8 cellular contexts compared by ENCODE assay signal in the genomic region with DNA sequence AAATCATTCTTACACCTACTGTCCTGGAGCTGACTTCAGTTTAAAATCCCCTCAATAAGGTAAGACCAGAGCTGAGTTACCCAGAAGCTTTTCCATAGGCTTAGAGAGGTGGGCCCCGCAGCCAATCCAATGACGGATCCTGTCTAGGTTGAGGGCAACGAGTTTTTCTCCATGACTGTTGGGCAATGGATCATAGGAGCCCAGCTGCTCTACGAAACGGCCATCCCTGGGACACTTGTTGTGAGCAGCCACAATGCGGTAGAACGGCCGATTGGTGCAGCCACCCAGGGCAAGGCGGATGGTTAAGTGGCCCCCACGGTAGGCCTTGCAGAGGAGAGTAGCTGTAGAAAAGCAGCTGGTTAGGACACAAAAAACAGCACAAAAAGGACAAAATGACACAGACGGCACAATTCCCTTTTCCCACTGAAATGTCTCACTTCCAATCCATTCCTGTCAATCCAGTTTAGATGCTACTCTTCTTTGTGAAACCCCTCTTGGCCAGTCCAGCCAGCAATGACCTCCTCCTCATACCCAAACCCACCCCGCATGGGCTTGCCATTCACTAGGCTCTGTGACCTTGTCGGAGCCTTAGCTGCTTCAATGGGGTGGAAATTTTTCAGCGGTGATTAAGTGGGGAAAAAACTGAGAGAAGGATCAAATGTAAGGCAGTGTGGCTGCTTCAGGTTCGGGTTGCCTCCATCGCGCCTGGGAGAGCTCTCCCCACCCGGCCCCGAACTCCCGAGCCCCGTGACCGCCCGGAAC. TPM values are rescaled to one million over a fixed set of nuclear protein-coding genes. Genes with fewer than 3 reads are reported as not detected.
A peak's percentile ranks its signal among the peaks of the same experiment; 100 is the strongest.
DNase-seq lines count a peak whose midpoint lies in the region; ATAC-seq and TF ChIP-seq lines count a peak whose summit lies in the region.

No MANE protein-coding gene starts in this region.

- H3K36me3 Mint-ChIP-seq in activated CD4-positive, alpha-beta T cell treated with anti-CD3 and anti-CD28 coated beads for 36 hours (ENCODE audit: low read depth): peaks cover 42% of the 10 kb centered on the region
- peaks cover 10% of the 10 kb centered on the region for H3K36me3 Mint-ChIP-seq in activated naive CD8-positive, alpha-beta T cell treated with anti-CD3 and anti-CD28 coated beads, Interleukin-2, amount 10 ng/mL, durations not matched to agents 7 days and 5 days

- H3K9me3 ChIP-seq in spleen: no peaks in the 10 kb centered on the region

- H3K4me3 ChIP-seq in iPS-11a (ENCODE audit: low read depth, low read length) (peak overlapping the region; percentile 99), spleen (peak overlapping the region; percentile 70 to 91 (median 82))

- no peak for TF ChIP-seq POLR2A in spleen (IDR thresholded peaks at IDR 0.05)

- TF ChIP-seq CTCF in spleen (IDR thresholded peaks at IDR 0.05 in 8 of 11, conservative IDR thresholded peaks at IDR 0.05 in 3 of 11): no peak

- POLR2A ChIA-PET in activated CD4-positive, alpha-beta T cell treated with anti-CD3 and anti-CD28 coated beads for 36 hours (lab: Charles Lee): interaction anchor here (0.6 to 1.8 kb wide), 8 partner anchors 10 to 478 kb away, joined by 3 to 5 read pairs (median 4); no protein-coding TSS in a partner anchor
- POLR2A ChIA-PET in activated naive CD8-positive, alpha-beta T cell treated with anti-CD3 and anti-CD28 coated beads, Interleukin-2, amount 10 ng/mL, durations not matched to agents 7 days and 5 days (lab: Charles Lee): interaction anchor here (0.6 to 2.3 kb wide), 10 partner anchors 10 to 243 kb away, joined by 3 to 13 read pairs (median 5); partner anchors contain the start of genes CFAP70, ECD, FAM149B1 and P4HA1

- 15 to 22% (median 18%) methylated on average over 15 to 23 of the region's 23 CpGs for WGBS in spleen, 5 donors

- no peaks in the 10 kb centered on the region for H3K9me3 Mint-ChIP-seq in activated CD4-positive, alpha-beta T cell treated with anti-CD3 and anti-CD28 coated beads for 36 hours (ENCODE audit: low read depth)
- H3K9me3 Mint-ChIP-seq in activated naive CD8-positive, alpha-beta T cell treated with anti-CD3 and anti-CD28 coated beads, Interleukin-2, amount 10 ng/mL, durations not matched to agents 7 days and 5 days: no peaks in the 10 kb centered on the region

- H3K4me1 ChIP-seq in spleen: peaks cover 25 to 60% (median 42%) of the 10 kb centered on the region in 6 donors

- peaks cover 0 to 33% (median 12%) of the 10 kb centered on the region in 6 donors for H3K36me3 ChIP-seq in spleen

- peak; percentile 68 for ATAC-seq in activated CD4-positive, alpha-beta T cell treated with anti-CD3 and anti-CD28 coated beads for 36 hours
- peak; percentile 57 for ATAC-seq in activated naive CD8-positive, alpha-beta T cell treated with anti-CD3 and anti-CD28 coated beads, Interleukin-2, amount 10 ng/mL, durations not matched to agents 7 days and 5 days (ENCODE audit: low read depth)

- H3K27me3 ChIP-seq in spleen (replicated peaks in 1 of 7): no peaks in the 10 kb centered on the region

- peak; percentile 45 for DNase-seq in activated CD4-positive, alpha-beta T cell treated with anti-CD3 and anti-CD28 coated beads for 36 hours
- DNase-seq in activated CD4-positive, alpha-beta T cell treated with anti-CD3 and anti-CD28 coated beads, Interleukin-2, amount 50 U/mL, for 4 hours: no peak
- DNase-seq in HT-29 (ENCODE audit: low spot score) (peak; percentile 7), spleen (peak; percentile 80), amniotic stem cell (lab: John Stamatoyannopoulos, UW) (no peak)
- DNase-seq in activated naive CD8-positive, alpha-beta T cell treated with anti-CD3 and anti-CD28 coated beads, Interleukin-2, amount 10 ng/mL, durations not matched to agents 7 days and 5 days: no peak
- no peak for DNase-seq in effector CD4-positive, alpha-beta T cell

- H3K27me3 Mint-ChIP-seq in activated CD4-positive, alpha-beta T cell treated with anti-CD3 and anti-CD28 coated beads for 36 hours: no peaks in the 10 kb centered on the region
- no peaks in the 10 kb centered on the region for H3K27me3 Mint-ChIP-seq in activated naive CD8-positive, alpha-beta T cell treated with anti-CD3 and anti-CD28 coated beads, Interleukin-2, amount 10 ng/mL, durations not matched to agents 7 days and 5 days

- H3K4me3 Mint-ChIP-seq in activated CD4-positive, alpha-beta T cell treated with anti-CD3 and anti-CD28 coated beads for 36 hours: peak overlapping the region; percentile 94
- H3K4me3 Mint-ChIP-seq in activated naive CD8-positive, alpha-beta T cell treated with anti-CD3 and anti-CD28 coated beads, Interleukin-2, amount 10 ng/mL, durations not matched to agents 7 days and 5 days: peak overlapping the region; percentile 93

- intact Hi-C loops in activated CD4-positive, alpha-beta T cell treated with anti-CD3 and anti-CD28 coated beads for 36 hours (cut with DNase I, micrococcal nuclease): loop anchor here (1.0 to 10.0 kb wide), 12 partner anchors 84 to 623 kb away; partner anchors contain the start of genes ANXA7 (in 2 of the 2), CFAP70 (in 2 of the 2), CAMK2G (in 1 of the 2) and ECD (in 1 of the 2)
- intact Hi-C loops in spleen (cut with DNase I; ENCODE audit: low total_unique reads): no loop called here

- CTCF ChIA-PET in activated CD4-positive, alpha-beta T cell treated with anti-CD3 and anti-CD28 coated beads for 36 hours (lab: Charles Lee): interaction anchor here (1.8 to 2.9 kb wide), 3 partner anchors 10 to 13 kb away, joined by 5 to 16 read pairs (median 6); no protein-coding TSS in a partner anchor

- peak overlapping the region; percentile 98 for H3K27ac Mint-ChIP-seq in activated CD4-positive, alpha-beta T cell treated with anti-CD3 and anti-CD28 coated beads for 36 hours
- peak overlapping the region; percentile 82 for H3K27ac Mint-ChIP-seq in activated naive CD8-positive, alpha-beta T cell treated with anti-CD3 and anti-CD28 coated beads, Interleukin-2, amount 10 ng/mL, durations not matched to agents 7 days and 5 days

- H3K27ac ChIP-seq in spleen: peak overlapping the region; percentile 84 to 97 (median 92)

- H3K4me1 Mint-ChIP-seq in activated CD4-positive, alpha-beta T cell treated with anti-CD3 and anti-CD28 coated beads for 36 hours: peaks cover 33% of the 10 kb centered on the region
- peaks cover 25% of the 10 kb centered on the region for H3K4me1 Mint-ChIP-seq in activated naive CD8-positive, alpha-beta T cell treated with anti-CD3 and anti-CD28 coated beads, Interleukin-2, amount 10 ng/mL, durations not matched to agents 7 days and 5 days

RNA-seq across cellular contexts. Expression of gene MRPS16, which starts 0.6 kb away (rescaled TPM):
- total RNA-seq in activated CD4-positive, alpha-beta T cell treated with anti-CD3 and anti-CD28 coated beads for 36 hours: 100 to 1,000 TPM; 123 to 138 TPM
- 78.0 TPM in 2 replicates for total RNA-seq in HT-29 (2014; rRNA removed; shearing (Covaris generic))
- 10 to 100 TPM; 73.5 to 78.4 TPM for total RNA-seq in activated naive CD8-positive, alpha-beta T cell treated with anti-CD3 and anti-CD28 coated beads, Interleukin-2, amount 10 ng/mL, durations not matched to agents 7 days and 5 days
- 10 to 100 TPM; 33.2 to 63.2 (median 57.2) TPM for total RNA-seq in spleen
- 10 to 100 TPM; 49.8 to 74.6 (median 64.6) TPM for polyA plus RNA-seq in spleen

RNA-seq across cellular contexts. Expression of gene DNAJC9, which starts 4.8 kb away (rescaled TPM):
- 10 to 100 TPM; 36.9 to 45.4 TPM for total RNA-seq in activated CD4-positive, alpha-beta T cell treated with anti-CD3 and anti-CD28 coated beads for 36 hours
- total RNA-seq in HT-29 (2014; rRNA removed; shearing (Covaris generic)): 57.2 and 57.3 TPM in 2 replicates
- total RNA-seq in activated naive CD8-positive, alpha-beta T cell treated with anti-CD3 and anti-CD28 coated beads, Interleukin-2, amount 10 ng/mL, durations not matched to agents 7 days and 5 days: 10 to 100 TPM; 50.1 to 51.8 TPM
- 10 to 100 TPM; 13.3 to 34.8 (median 21.7) TPM for total RNA-seq in spleen
- polyA plus RNA-seq in spleen: 10 to 100 TPM; 12.1 to 21.1 (median 17.2) TPM

Comparison
In these comparisons a context has a peak if more than half of its experiments do, and no peak if none do; other contexts are left out.
1. DNase-seq: peak in activated CD4-positive, alpha-beta T cell treated with anti-CD3 and anti-CD28 coated beads for 36 hours (single experiment), HT-29 (single experiment) and spleen (single experiment); none in activated CD4-positive, alpha-beta T cell treated with anti-CD3 and anti-CD28 coated beads, Interleukin-2, amount 50 U/mL, for 4 hours (0 of 2), activated naive CD8-positive, alpha-beta T cell treated with anti-CD3 and anti-CD28 coated beads, Interleukin-2, amount 10 ng/mL, durations not matched to agents 7 days and 5 days (single experiment), effector CD4-positive, alpha-beta T cell (single experiment) and amniotic stem cell (single experiment).